Comparison of ENCODE assay signal across 9 cellular contexts in genomic region chr17:49497147-49498036, GRCh38. TPM values are rescaled to one million over a fixed set of nuclear protein-coding genes. Genes with fewer than 3 reads are reported as not detected.
DNase-seq lines count a peak whose midpoint lies in the region; ATAC-seq, FAIRE-seq and TF ChIP-seq lines count a peak whose summit lies in the region.
"Had no signal": no experiment of that assay in that cellular context is flagged by ENCODE, and none has a peak within 500 bp of the region (broad histone marks: within the 10 kb centered on the region; RNA-seq: fewer than 3 reads in every experiment).

No MANE protein-coding gene starts in this region.

- peaks cover 8% of the 10 kb centered on the region for H3K4me1 Mint-ChIP-seq in activated T-cell treated with anti-CD3 and anti-CD28 coated beads, Interleukin-2, amount 50 U/mL, for 72 hours (ENCODE audit: low read depth)

- in situ Hi-C loops in ACHN (cut with HindIII; ENCODE audit: low pct_ligation_motif_present, low pct_unique_long_range_greater_than_20kb, low sequenced_read_pairs), result no loop called here

- no peaks in the 10 kb centered on the region for H3K79me2 ChIP-seq in KMS-11 (ENCODE audit: insufficient read depth, low read depth)

- H3K4me3 ChIP-seq in KMS-11 (IDR thresholded peaks at IDR 0.05; ENCODE audit: insufficient read depth, low read depth, low read length), result no peak overlapping the region
- H3K4me3 ChIP-seq in heart left ventricle, result peak overlapping the region; percentile 29 to 76 (median 56)
- H3K4me3 ChIP-seq in prostate gland, result peak overlapping the region; percentile 43 to 50

- no peaks in the 10 kb centered on the region for H3K9me3 ChIP-seq in heart left ventricle
- no peaks in the 10 kb centered on the region for H3K9me3 ChIP-seq in prostate gland

- no peak overlapping the region for H3K27ac Mint-ChIP-seq in activated T-cell treated with anti-CD3 and anti-CD28 coated beads, Interleukin-2, amount 50 U/mL, for 72 hours

- no peaks in the 10 kb centered on the region for H3K36me3 Mint-ChIP-seq in activated T-cell treated with anti-CD3 and anti-CD28 coated beads, Interleukin-2, amount 50 U/mL, for 72 hours (ENCODE audit: insufficient read depth in 2 of 2)

- H3K36me3 ChIP-seq in KMS-11 (ENCODE audit: insufficient read depth) (no peaks in the 10 kb centered on the region), heart left ventricle (no peaks in the 10 kb centered on the region), prostate gland (no peaks in the 10 kb centered on the region)

- peaks cover 68% of the 10 kb centered on the region for H3K27me3 Mint-ChIP-seq in activated T-cell treated with anti-CD3 and anti-CD28 coated beads, Interleukin-2, amount 50 U/mL, for 72 hours (ENCODE audit: low read depth)

- TF ChIP-seq POLR2A in heart left ventricle (IDR thresholded peaks at IDR 0.05), result no peak
- peak; percentile 59 for TF ChIP-seq POLR2A in prostate gland (IDR thresholded peaks at IDR 0.05)

- H4K20me1 ChIP-seq in KMS-11 (ENCODE audit: insufficient read depth), result no peaks in the 10 kb centered on the region

- peak; percentile 9 for DNase-seq in ACHN
- peak; percentile 15 to 21 for DNase-seq in activated T-cell treated with anti-CD3 and anti-CD28 coated beads, Interleukin-2, amount 50 U/mL, for 72 hours
- peak in 3 of 5 donors; percentile 68 to 83 (median 77) for DNase-seq in heart left ventricle
- DNase-seq in prostate gland (ENCODE audit: low spot score), result peak; percentile 60
- no peak for DNase-seq in frontal cortex (ENCODE audit: low spot score in 2 of 2)

- H3K9me3 Mint-ChIP-seq in activated T-cell treated with anti-CD3 and anti-CD28 coated beads, Interleukin-2, amount 50 U/mL, for 72 hours, result no peaks in the 10 kb centered on the region

- H2AFZ ChIP-seq in KMS-11 (ENCODE audit: low read depth), result no peak overlapping the region

- intact Hi-C loops in heart left ventricle (cut with DNase I) (loop anchor here (2.0 to 10.0 kb wide), 9 partner anchors 50 to 89 kb away; no protein-coding TSS in a partner anchor), prostate gland (cut with DNase I) (loop anchor here (1.0 kb wide), 1 partner anchor 59 kb away; no protein-coding TSS in a partner anchor)

- ATAC-seq in activated T-cell treated with anti-CD3 and anti-CD28 coated beads, Interleukin-2, amount 50 U/mL, for 72 hours (replicated peaks in 1 of 2), result peak in 1 of 2 donors; percentile 6
- ATAC-seq in heart left ventricle, result peak in 3 of 4 donors; percentile 59 to 76 (median 74)
- no peak for ATAC-seq in GM21717 (IDR thresholded peaks at IDR 0.05; ENCODE audit: unreplicated experiment)
- no peak for ATAC-seq in HG03108 (IDR thresholded peaks at IDR 0.05; ENCODE audit: unreplicated experiment)

- TF ChIP-seq CTCF in KMS-11 (conservative IDR thresholded peaks at IDR 0.05; ENCODE audit: low read depth, low read length), result no peak
- no peak for TF ChIP-seq CTCF in heart left ventricle (IDR thresholded peaks at IDR 0.05)
- no peak for TF ChIP-seq CTCF in prostate gland (IDR thresholded peaks at IDR 0.05)

- H3K4me1 ChIP-seq in KMS-11 (ENCODE audit: low read depth, poor library complexity, severe bottlenecking), result peaks cover 10% of the 10 kb centered on the region
- peaks cover 0 to 38% (median 25%) of the 10 kb centered on the region in 12 donors for H3K4me1 ChIP-seq in heart left ventricle
- peaks cover 7% of the 10 kb centered on the region for H3K4me1 ChIP-seq in prostate gland (replicated peaks)

- H3K4me2 ChIP-seq in KMS-11, result peak overlapping the region; percentile 17; the same call in 1 of the 2 replicates

- FAIRE-seq in frontal cortex (lab: Jason Lieb, UNC), result no peak

- WGBS in heart left ventricle, 4 donors, result 1 to 4% (median 2%) methylated on average over 57 to 76 of the region's 76 CpGs
- WGBS in prostate gland, result under 1% methylated on average over 76 of the region's 76 CpGs

- no peak overlapping the region for H3K27ac ChIP-seq in KMS-11
- peak overlapping the region in 5 of 12 donors; percentile 9 to 48 (median 32) for H3K27ac ChIP-seq in heart left ventricle
- peak overlapping the region; percentile 56 to 69 for H3K27ac ChIP-seq in prostate gland

- H3K27me3 ChIP-seq in KMS-11 (ENCODE audit: insufficient read depth, low read depth) (peaks cover 90% of the 10 kb centered on the region), heart left ventricle (peaks cover 17 to 77% (median 54%) of the 10 kb centered on the region in 9 donors), prostate gland (replicated peaks; ENCODE audit: insufficient read depth) (no peaks in the 10 kb centered on the region)

- no peak overlapping the region for H3K9ac ChIP-seq in KMS-11

- peak overlapping the region; percentile 85 to 88 for H3K4me3 Mint-ChIP-seq in activated T-cell treated with anti-CD3 and anti-CD28 coated beads, Interleukin-2, amount 50 U/mL, for 72 hours

RNA-seq across cellular contexts. Expression of gene NGFR, which starts 2.3 kb away (rescaled TPM):
- total RNA-seq in activated T-cell treated with anti-CD3 and anti-CD28 coated beads, Interleukin-2, amount 50 U/mL, for 72 hours, result under 1 TPM; 0.14 to 0.28 TPM
- 10 to 100 TPM in 5 of 9 donors, 1 to 10 TPM in 4; 2.3 to 16.8 (median 11.3) TPM for total RNA-seq in heart left ventricle
- 1 to 10 TPM; 4.6 to 5.7 TPM for polyA plus RNA-seq in heart left ventricle
- total RNA-seq in prostate gland, result 10 to 100 TPM; 30.1 to 34.4 TPM
- total RNA-seq in frontal cortex, result 3.3 TPM
- total RNA-seq: activated CD8-positive, alpha-beta memory T cell treated with anti-CD3 and anti-CD28 coated beads for 36 hours had no signal

Comparison
In these comparisons a context has a peak if more than half of its experiments do, and no peak if none do; other contexts are left out.
1. DNase-seq: peak in ACHN (single experiment), activated T-cell treated with anti-CD3 and anti-CD28 coated beads, Interleukin-2, amount 50 U/mL, for 72 hours (2 of 2), heart left ventricle (3 of 5) and prostate gland (single experiment); none in frontal cortex (0 of 2).
2. ATAC-seq: peak in heart left ventricle (3 of 4); none in GM21717 (single experiment) and HG03108 (single experiment).